8 cellular contexts compared by ENCODE assay signal in the genomic region with DNA sequence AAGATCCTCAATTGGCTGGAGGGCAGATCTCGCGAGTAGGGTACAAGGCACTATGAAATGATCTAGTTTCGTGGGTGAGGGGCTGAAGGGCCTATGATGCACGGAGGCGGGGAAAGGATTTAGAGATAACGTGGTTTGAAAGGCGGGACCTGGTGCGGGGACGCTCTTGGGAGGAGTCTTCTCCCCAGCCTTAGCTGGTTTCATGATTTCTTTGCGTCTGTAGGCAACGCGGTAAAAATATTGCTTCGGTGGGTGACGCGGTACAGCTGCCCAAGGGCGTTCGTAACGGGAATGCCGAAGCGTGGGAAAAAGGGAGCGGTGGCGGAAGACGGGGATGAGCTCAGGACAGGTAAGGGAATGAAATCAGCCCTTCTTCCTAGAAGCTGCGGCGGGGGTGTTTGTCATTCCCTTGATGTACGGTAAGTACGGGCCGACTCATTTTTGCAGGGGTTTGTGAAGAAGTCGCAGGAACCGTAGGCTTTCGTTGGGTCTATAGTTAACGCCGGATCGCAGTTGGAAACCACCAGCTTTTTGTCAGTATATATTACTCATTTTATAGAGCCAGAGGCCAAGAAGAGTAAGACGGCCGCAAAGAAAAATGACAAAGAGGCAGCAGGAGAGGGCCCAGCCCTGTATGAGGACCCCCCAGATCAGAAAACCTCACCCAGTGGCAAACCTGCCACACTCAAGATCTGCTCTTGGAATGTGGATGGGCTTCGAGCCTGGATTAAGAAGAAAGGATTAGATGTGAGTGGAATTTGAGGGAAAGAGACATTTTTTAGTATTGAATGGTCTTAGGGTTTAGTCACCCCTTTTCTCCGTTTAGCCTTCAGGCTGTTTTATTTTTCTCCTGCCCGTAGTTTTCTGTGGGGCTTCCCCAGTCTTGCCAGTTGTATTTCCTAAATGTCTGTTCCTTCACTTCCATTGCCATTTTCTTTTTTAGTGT. TPM values are rescaled to one million over a fixed set of nuclear protein-coding genes. Genes with fewer than 3 reads are reported as not detected.
DNase-seq lines count a peak whose midpoint lies in the region; ATAC-seq lines count a peak whose summit lies in the region.

No MANE protein-coding gene starts in this region.

- H3K27me3 Mint-ChIP-seq in activated CD4-positive, alpha-beta T cell treated with anti-CD3 and anti-CD28 coated beads, Interleukin-2, amount 10 ng/mL, durations not matched to agents 24 days and 14 days, result no peaks in the 10 kb centered on the region

- peaks cover 27% of the 10 kb centered on the region for H3K4me1 Mint-ChIP-seq in activated CD4-positive, alpha-beta T cell treated with anti-CD3 and anti-CD28 coated beads, Interleukin-2, amount 10 ng/mL, durations not matched to agents 24 days and 14 days

- H3K4me3 Mint-ChIP-seq in activated CD4-positive, alpha-beta T cell treated with anti-CD3 and anti-CD28 coated beads, Interleukin-2, amount 10 ng/mL, durations not matched to agents 24 days and 14 days, result no peak overlapping the region

- ATAC-seq in GM21528 (IDR thresholded peaks at IDR 0.05; ENCODE audit: low FRiP score, unreplicated experiment), result peak; percentile 49

- peak; percentile 62 for DNase-seq in activated CD4-positive, alpha-beta T cell treated with anti-CD3 and anti-CD28 coated beads for 48 hours
- no peak for DNase-seq in activated CD4-positive, alpha-beta T cell treated with anti-CD3 and anti-CD28 coated beads, Interleukin-2, amount 10 ng/mL, durations not matched to agents 24 days and 14 days
- DNase-seq in HuH-7 (ENCODE audit: low spot score) (peak; percentile 71), T-helper 1 cell (peak in 4 of 5 donors; percentile 51 to 76 (median 68)), fibroblast of the conjunctiva (ENCODE audit: low read depth) (peak; percentile 70), pulmonary artery endothelial cell (ENCODE audit: low read depth, low spot score) (peak; percentile 66), HPDE6-E6E7 (ENCODE audit: extremely low spot score) (no peak)

- intact Hi-C loops in activated CD4-positive, alpha-beta T cell treated with anti-CD3 and anti-CD28 coated beads, Interleukin-2, amount 10 ng/mL, durations not matched to agents 24 days and 14 days (cut with micrococcal nuclease), result loop anchor here (1.0 kb wide), 6 partner anchors 14 to 226 kb away; a partner anchor contains a TSS

- no peaks in the 10 kb centered on the region for H3K9me3 Mint-ChIP-seq in activated CD4-positive, alpha-beta T cell treated with anti-CD3 and anti-CD28 coated beads, Interleukin-2, amount 10 ng/mL, durations not matched to agents 24 days and 14 days

- no peak overlapping the region for H3K27ac Mint-ChIP-seq in activated CD4-positive, alpha-beta T cell treated with anti-CD3 and anti-CD28 coated beads, Interleukin-2, amount 10 ng/mL, durations not matched to agents 24 days and 14 days

- H3K36me3 Mint-ChIP-seq in activated CD4-positive, alpha-beta T cell treated with anti-CD3 and anti-CD28 coated beads, Interleukin-2, amount 10 ng/mL, durations not matched to agents 24 days and 14 days (ENCODE audit: low read depth), result peaks cover 33% of the 10 kb centered on the region

RNA-seq across cellular contexts. Expression of a gene that starts 0.6 kb away (rescaled TPM):
- 239 and 242 TPM in 2 replicates for total RNA-seq in activated CD4-positive, alpha-beta T cell treated with anti-CD3 and anti-CD28 coated beads, Interleukin-2, amount 10 ng/mL, durations not matched to agents 24 days and 14 days
- 128 and 143 TPM in 2 replicates for total RNA-seq in pulmonary artery endothelial cell

RNA-seq across cellular contexts. Expression of a gene that starts 1.0 kb away (rescaled TPM):
- 69.8 and 76.9 TPM in 2 replicates for total RNA-seq in activated CD4-positive, alpha-beta T cell treated with anti-CD3 and anti-CD28 coated beads, Interleukin-2, amount 10 ng/mL, durations not matched to agents 24 days and 14 days
- 38.4 and 42.6 TPM in 2 replicates for total RNA-seq in pulmonary artery endothelial cell

RNA-seq across cellular contexts. Expression of a gene that starts 5.6 kb away (rescaled TPM):
- 29.5 and 30.7 TPM in 2 replicates for total RNA-seq in activated CD4-positive, alpha-beta T cell treated with anti-CD3 and anti-CD28 coated beads, Interleukin-2, amount 10 ng/mL, durations not matched to agents 24 days and 14 days
- 21.0 and 22.0 TPM in 2 replicates for total RNA-seq in pulmonary artery endothelial cell

RNA-seq across cellular contexts. Expression of a gene that starts 13.6 kb away (rescaled TPM):
- total RNA-seq in activated CD4-positive, alpha-beta T cell treated with anti-CD3 and anti-CD28 coated beads, Interleukin-2, amount 10 ng/mL, durations not matched to agents 24 days and 14 days, result 155 and 158 TPM in 2 replicates
- total RNA-seq in pulmonary artery endothelial cell, result 219 and 286 TPM in 2 replicates

RNA-seq across cellular contexts. Expression of a gene that starts 19.7 kb away (rescaled TPM):
- 0.09 TPM in 1 of 2 replicates, not detected in the other for total RNA-seq in activated CD4-positive, alpha-beta T cell treated with anti-CD3 and anti-CD28 coated beads, Interleukin-2, amount 10 ng/mL, durations not matched to agents 24 days and 14 days
- total RNA-seq in pulmonary artery endothelial cell, result under 0.01 and 0.04 TPM in 2 replicates

Comparison
In these comparisons a context has a peak if more than half of its experiments do, and no peak if none do; other contexts are left out.
1. DNase-seq: peak in activated CD4-positive, alpha-beta T cell treated with anti-CD3 and anti-CD28 coated beads for 48 hours (single experiment), HuH-7 (single experiment), T-helper 1 cell (4 of 5), fibroblast of the conjunctiva (single experiment) and pulmonary artery endothelial cell (single experiment); none in activated CD4-positive, alpha-beta T cell treated with anti-CD3 and anti-CD28 coated beads, Interleukin-2, amount 10 ng/mL, durations not matched to agents 24 days and 14 days (single experiment) and HPDE6-E6E7 (single experiment).